Comparison of ENCODE assay signal across 22 cellular contexts in the genomic region with DNA sequence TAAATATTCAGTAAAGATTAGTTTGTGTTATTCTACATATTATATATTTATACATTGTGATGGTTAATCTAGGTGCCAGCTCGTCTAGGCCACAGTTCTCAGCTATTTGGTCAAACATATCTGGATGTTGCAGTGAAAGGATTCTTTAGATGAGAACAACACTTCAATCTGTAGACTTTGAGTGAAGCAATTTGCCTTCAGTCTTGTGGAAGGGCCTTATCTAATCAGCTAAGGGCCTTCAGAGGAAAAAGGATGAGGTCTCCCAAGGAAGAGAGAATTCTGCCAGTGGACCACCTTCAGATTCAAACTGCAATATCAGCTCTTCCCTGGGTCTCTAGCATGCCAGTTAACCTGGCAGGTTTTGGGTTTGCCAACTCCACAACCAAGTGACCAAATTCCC.
A peak's percentile ranks its signal among the peaks of the same experiment; 100 is the strongest.
DNase-seq lines count a peak whose midpoint lies in the region; ATAC-seq and TF ChIP-seq lines count a peak whose summit lies in the region.
"Had no signal": no experiment of that assay in that cellular context is flagged by ENCODE, and none has a peak within 500 bp of the region (broad histone marks: within the 10 kb centered on the region; RNA-seq: fewer than 3 reads in every experiment).

No MANE protein-coding gene starts in this region.

- no peaks in the 10 kb centered on the region for H3K36me3 Mint-ChIP-seq in activated naive CD4-positive, alpha-beta T cell treated with anti-CD3 and anti-CD28 coated beads for 36 hours (ENCODE audit: low read depth)
- H3K36me3 Mint-ChIP-seq: CD4-positive, CD25-positive, alpha-beta regulatory T cell; IgD-negative memory B cell had no signal

- no peak overlapping the region for H3K4me3 Mint-ChIP-seq in activated naive CD4-positive, alpha-beta T cell treated with anti-CD3 and anti-CD28 coated beads for 36 hours
- H3K4me3 Mint-ChIP-seq: B cell; CD4-positive, CD25-positive, alpha-beta regulatory T cell; IgD-negative memory B cell had no signal

- no peaks in the 10 kb centered on the region for H3K36me3 ChIP-seq in left ventricle myocardium inferior
- H3K36me3 ChIP-seq in gastroesophageal sphincter = no peaks in the 10 kb centered on the region
- no peaks in the 10 kb centered on the region for H3K36me3 ChIP-seq in sigmoid colon
- H3K36me3 ChIP-seq in suprapubic skin = no peaks in the 10 kb centered on the region
- H3K36me3 ChIP-seq in stomach = no peaks in the 10 kb centered on the region
- H3K36me3 ChIP-seq: HAP-1 had no signal

- ATAC-seq in left ventricle myocardium superior (no peak), gastroesophageal sphincter (no peak), GM19467 (IDR thresholded peaks at IDR 0.05; ENCODE audit: unreplicated experiment) (no peak)
- ATAC-seq: Panc1 had no signal

- TF ChIP-seq CTCF in left ventricle myocardium inferior (IDR thresholded peaks at IDR 0.05; ENCODE audit: borderline replicate concordance) = no peak
- no peak for TF ChIP-seq CTCF in gastroesophageal sphincter (IDR thresholded peaks at IDR 0.05)
- no peak for TF ChIP-seq CTCF in sigmoid colon (IDR thresholded peaks at IDR 0.05)
- no peak for TF ChIP-seq CTCF in suprapubic skin (IDR thresholded peaks at IDR 0.05)
- no peak for TF ChIP-seq CTCF in stomach (IDR thresholded peaks at IDR 0.05)

- no peaks in the 10 kb centered on the region for H3K4me1 Mint-ChIP-seq in activated naive CD4-positive, alpha-beta T cell treated with anti-CD3 and anti-CD28 coated beads for 36 hours (ENCODE audit: low read depth)
- H3K4me1 Mint-ChIP-seq: B cell; CD4-positive, CD25-positive, alpha-beta regulatory T cell; IgD-negative memory B cell had no signal

- no peak overlapping the region for H3K27ac Mint-ChIP-seq in activated naive CD4-positive, alpha-beta T cell treated with anti-CD3 and anti-CD28 coated beads for 36 hours
- H3K27ac Mint-ChIP-seq: B cell; CD4-positive, CD25-positive, alpha-beta regulatory T cell; IgD-negative memory B cell had no signal

- H3K9me3 Mint-ChIP-seq in activated naive CD4-positive, alpha-beta T cell treated with anti-CD3 and anti-CD28 coated beads for 36 hours = no peaks in the 10 kb centered on the region
- H3K9me3 Mint-ChIP-seq: IgD-negative memory B cell had no signal

- H3K9me3 ChIP-seq in left ventricle myocardium inferior (replicated peaks) (no peaks in the 10 kb centered on the region), gastroesophageal sphincter (no peaks in the 10 kb centered on the region), sigmoid colon (no peaks in the 10 kb centered on the region), suprapubic skin (no peaks in the 10 kb centered on the region), stomach (no peaks in the 10 kb centered on the region)
- H3K9me3 ChIP-seq: HAP-1 had no signal

- intact Hi-C loops in left ventricle myocardium inferior (cut with micrococcal nuclease) (loop anchor here (10.0 kb wide), 1 partner anchor 126 kb away; a partner anchor contains a TSS), left ventricle myocardium superior (cut with micrococcal nuclease) (loop anchor here (10.0 kb wide), 1 partner anchor 126 kb away; a partner anchor contains a TSS), sigmoid colon (cut with DNase I) (loop anchor here (5.0 to 10.0 kb wide), 2 partner anchors 49 to 126 kb away; a partner anchor contains a TSS), stomach (cut with DNase I; ENCODE audit: low total_unique reads) (no loop called here)
- intact Hi-C loops in activated naive CD4-positive, alpha-beta T cell treated with anti-CD3 and anti-CD28 coated beads for 36 hours (cut with micrococcal nuclease) = no loop called here

- no peaks in the 10 kb centered on the region for H3K27me3 Mint-ChIP-seq in activated naive CD4-positive, alpha-beta T cell treated with anti-CD3 and anti-CD28 coated beads for 36 hours (ENCODE audit: low read depth)
- H3K27me3 Mint-ChIP-seq: B cell, IgD-negative memory B cell had no signal

- CTCF ChIA-PET in activated naive CD4-positive, alpha-beta T cell treated with anti-CD3 and anti-CD28 coated beads for 36 hours (lab: Charles Lee) = interaction anchor here (1.2 to 11.6 kb wide), 2 partner anchors 84 to 213 kb away, joined by 3 to 227 read pairs; no protein-coding TSS in a partner anchor

- H3K27ac ChIP-seq in left ventricle myocardium inferior (replicated peaks) (peak overlapping the region; percentile 72), gastroesophageal sphincter (peak overlapping the region; percentile 76 to 93 (median 79)), sigmoid colon (peak overlapping the region; percentile 76 to 81 (median 80)), suprapubic skin (no peak overlapping the region), stomach (peak overlapping the region in 2 of 5 donors; percentile 14 to 80)

- H3K4me1 ChIP-seq in left ventricle myocardium inferior = peaks cover 20% of the 10 kb centered on the region
- peaks cover 0 to 23% (median 5%) of the 10 kb centered on the region in 3 donors for H3K4me1 ChIP-seq in gastroesophageal sphincter
- H3K4me1 ChIP-seq in sigmoid colon = peaks cover 0 to 19% (median 18%) of the 10 kb centered on the region in 4 donors
- peaks cover 39% of the 10 kb centered on the region for H3K4me1 ChIP-seq in suprapubic skin
- H3K4me1 ChIP-seq in stomach = no peaks in the 10 kb centered on the region
- H3K4me1 ChIP-seq: HAP-1 had no signal

- H3K4me3 ChIP-seq in left ventricle myocardium inferior (no peak overlapping the region), gastroesophageal sphincter (no peak overlapping the region), sigmoid colon (no peak overlapping the region), suprapubic skin (no peak overlapping the region), stomach (no peak overlapping the region)
- H3K4me3 ChIP-seq: HAP-1 had no signal

- 56 to 100% methylated on average over 1 of the region's 1 CpG for WGBS in gastroesophageal sphincter (ENCODE audit: low coverage in 1 of 2), 2 donors
- WGBS in sigmoid colon, 2 donors = 82 to 85% methylated on average over 1 of the region's 1 CpG
- WGBS in suprapubic skin = 85% methylated on average over 1 of the region's 1 CpG
- WGBS in stomach, 5 donors = 46 to 72% (median 65%) methylated on average over 1 of the region's 1 CpG

- TF ChIP-seq POLR2A in gastroesophageal sphincter (IDR thresholded peaks at IDR 0.05) = no peak
- no peak for TF ChIP-seq POLR2A in sigmoid colon (IDR thresholded peaks at IDR 0.05)
- TF ChIP-seq POLR2A in suprapubic skin (IDR thresholded peaks at IDR 0.05) = no peak
- no peak for TF ChIP-seq POLR2A in stomach (IDR thresholded peaks at IDR 0.05)

- H3K27me3 ChIP-seq in left ventricle myocardium inferior (ENCODE audit: low read depth) = no peaks in the 10 kb centered on the region
- H3K27me3 ChIP-seq in gastroesophageal sphincter = no peaks in the 10 kb centered on the region
- no peaks in the 10 kb centered on the region for H3K27me3 ChIP-seq in sigmoid colon
- no peaks in the 10 kb centered on the region for H3K27me3 ChIP-seq in suprapubic skin
- H3K27me3 ChIP-seq in stomach = no peaks in the 10 kb centered on the region

- TF ChIP-seq EP300 in gastroesophageal sphincter (IDR thresholded peaks at IDR 0.05) = no peak
- TF ChIP-seq EP300 in sigmoid colon (IDR thresholded peaks at IDR 0.05) = no peak
- no peak for TF ChIP-seq EP300 in suprapubic skin (IDR thresholded peaks at IDR 0.05)
- TF ChIP-seq EP300 in stomach (IDR thresholded peaks at IDR 0.05) = no peak

- DNase-seq in left ventricle myocardium inferior (no peak), left ventricle myocardium superior (no peak), sigmoid colon (no peak), suprapubic skin (ENCODE audit: low spot score in 2 of 2) (no peak), stomach (no peak)
- DNase-seq in activated naive CD4-positive, alpha-beta T cell treated with anti-CD3 and anti-CD28 coated beads for 36 hours = no peak
- DNase-seq: 8988T; CD4-positive, CD25-positive, alpha-beta regulatory T cell; COR-L47; Kasumi-1; MM.1S; NCI-H1092; NCI-H1436 treated with DMSO at 0.1 percent for 48 hours; NCI-H2029; NCI-H2171; NCI-H446 treated with DMSO at 0.1 percent for 48 hours had no signal

Comparison
In these comparisons a context has a peak if more than half of its experiments do, and no peak if none do; other contexts are left out.
1. intact Hi-C loops: an anchor here in left ventricle myocardium inferior (10.0 kb wide), left ventricle myocardium superior (10.0 kb wide) and sigmoid colon (5.0 to 10.0 kb wide); none called in activated naive CD4-positive, alpha-beta T cell treated with anti-CD3 and anti-CD28 coated beads for 36 hours and stomach.